ENCODE assay signal across 8 cellular contexts in the genomic region with DNA sequence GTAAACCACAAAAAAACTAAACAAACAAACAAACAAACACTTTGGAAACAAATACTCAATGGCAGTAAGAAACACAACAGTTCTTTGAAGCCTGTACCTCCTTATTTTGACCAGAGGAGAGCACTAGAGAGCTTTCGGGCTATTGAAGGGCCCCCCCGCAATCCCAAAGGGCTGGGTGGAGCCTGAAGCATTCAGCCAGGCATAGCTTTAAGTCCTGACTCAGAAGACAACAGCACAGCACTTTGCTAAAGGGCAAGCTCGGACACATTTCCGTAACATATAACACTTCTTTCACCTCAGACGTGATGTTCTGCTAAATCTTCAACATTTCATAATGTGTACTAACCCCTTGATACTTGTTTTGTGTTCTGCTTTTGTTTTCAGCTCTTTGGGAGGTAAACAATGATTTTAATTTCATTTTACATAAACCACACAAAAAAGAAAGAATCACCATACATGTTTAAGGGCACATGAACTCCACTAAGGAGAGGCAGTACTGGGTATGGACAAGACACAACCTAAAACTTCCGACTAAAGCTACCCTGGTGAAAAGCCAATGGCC. TPM values are rescaled to one million over a fixed set of nuclear protein-coding genes. Genes with fewer than 3 reads are reported as not detected.
DNase-seq lines count a peak whose midpoint lies in the region; ATAC-seq and TF ChIP-seq lines count a peak whose summit lies in the region.

No MANE protein-coding gene starts in this region.

- TF ChIP-seq CTCF in A673 (conservative IDR thresholded peaks at IDR 0.05; ENCODE audit: low read depth, low read length) (peak; percentile 96), GM12873 (IDR thresholded peaks at IDR 0.05; ENCODE audit: insufficient read depth, low read depth, low read length, missing control alignments) (peak; percentile 88), HFFc6 (IDR thresholded peaks at IDR 0.05) (peak; percentile 94), MM.1S (IDR thresholded peaks at IDR 0.05; ENCODE audit: low read length) (peak; percentile 99), colonic mucosa (IDR thresholded peaks at IDR 0.05) (peak; percentile 72)

- H3K9me2 ChIP-seq in MM.1S (replicated peaks; ENCODE audit: insufficient read depth, low read length) = no peaks in the 10 kb centered on the region

- H3K27ac Mint-ChIP-seq in HFFc6 = peak overlapping the region; percentile 83

- H3K36me3 Mint-ChIP-seq in HFFc6 (ENCODE audit: low read depth) = no peaks in the 10 kb centered on the region

- 0 out of 2 replicates have a peak, but pooled peaks cover 3% of the 10 kb centered on the region for H3F3A ChIP-seq in MM.1S (ENCODE audit: insufficient read depth, low read length)

- H3K4me2 ChIP-seq in MM.1S (ENCODE audit: low read depth, low read length) = peak overlapping the region; percentile 87

- H3K36me3 ChIP-seq in A673 (ENCODE audit: insufficient read depth, low read length, poor library complexity, severe bottlenecking) (no peaks in the 10 kb centered on the region), MM.1S (replicated peaks; ENCODE audit: insufficient read depth, low read length) (no peaks in the 10 kb centered on the region), colonic mucosa (no peaks in the 10 kb centered on the region)

- H3K4me3 Mint-ChIP-seq in HFFc6 = peak overlapping the region; percentile 83

- H3K27ac ChIP-seq in A673 (ENCODE audit: low read depth, low read length, poor library complexity, severe bottlenecking) (no peak overlapping the region), MM.1S (ENCODE audit: low read length) (peak overlapping the region; percentile 19; the same call in 1 of the 2 replicates), colonic mucosa (no peak overlapping the region)

- H2AFZ ChIP-seq in MM.1S (ENCODE audit: low read length) = peak overlapping the region; percentile 92

- peak overlapping the region; percentile 33; the same call in 1 of the 2 replicates for H3K9ac ChIP-seq in MM.1S (ENCODE audit: low read length)
- H3K9ac ChIP-seq in colonic mucosa (ENCODE audit: low read depth in 2 of 2, low read length in 2 of 2) = peak overlapping the region in 1 of 2 donors; percentile 21

- peak; percentile 100 for ATAC-seq in left colon

- H3K9me3 ChIP-seq in A673 (ENCODE audit: low read depth, low read length, poor library complexity, severe bottlenecking) = no peaks in the 10 kb centered on the region
- no peaks in the 10 kb centered on the region for H3K9me3 ChIP-seq in MM.1S (replicated peaks; ENCODE audit: insufficient read depth, low read length)
- no peaks in the 10 kb centered on the region for H3K9me3 ChIP-seq in colonic mucosa

- H3K9me3 Mint-ChIP-seq in HFFc6 = no peaks in the 10 kb centered on the region

- DNase-seq in A673 (ENCODE audit: low spot score) = peak; percentile 92
- DNase-seq in HFFc6 = peak; percentile 80
- DNase-seq in MM.1S = peak; percentile 95
- DNase-seq in RPMI8226 = peak; percentile 88
- DNase-seq in colonic mucosa = peak; percentile 52
- peak; percentile 65 to 77 for DNase-seq in left colon
- peak; percentile 10 for DNase-seq in stimulated activated CD4-positive, alpha-beta T cell treated with anti-CD3 and anti-CD28 coated beads, Interleukin-4, amount 100 ng/mL, for 1 hour

- intact Hi-C loops in A673 (cut with micrococcal nuclease; ENCODE audit: unreplicated experiment) = loop anchor here (1.0 to 10.0 kb wide), 6 partner anchors 110 to 665 kb away; a partner anchor contains a TSS
- intact Hi-C loops in colonic mucosa (cut with DNase I) = loop anchor here (2.0 to 5.0 kb wide), 3 partner anchors 60 to 320 kb away; a partner anchor contains a TSS
- intact Hi-C loops in left colon (cut with DNase I, micrococcal nuclease) = loop anchor here in 1 of 2 donors (10.0 kb wide), 2 partner anchors 52 to 162 kb away; no protein-coding TSS in a partner anchor

- H3K4me1 ChIP-seq in A673 (ENCODE audit: insufficient read depth, low read length, poor library complexity, severe bottlenecking) = peaks cover 6% of the 10 kb centered on the region
- H3K4me1 ChIP-seq in MM.1S (ENCODE audit: low read length) = peaks cover 5% of the 10 kb centered on the region
- H3K4me1 ChIP-seq in colonic mucosa = no peaks in the 10 kb centered on the region

- POLR2A ChIA-PET in A673 (lab: Charles Lee; ENCODE audit: low non-redundant PET) = interaction anchor here (0.5 kb wide), 1 partner anchor 366 kb away, joined by 3 read pairs; no protein-coding TSS in a partner anchor

- H3K4me3 ChIP-seq in A673 (ENCODE audit: low read depth, low read length, poor library complexity, severe bottlenecking) (peak overlapping the region; percentile 28), MM.1S (ENCODE audit: low read length) (peak overlapping the region; percentile 60), colonic mucosa (no peak overlapping the region)

- peaks cover 13% of the 10 kb centered on the region for H3K4me1 Mint-ChIP-seq in HFFc6 (ENCODE audit: low read depth)

- BruUV-seq in A673 (replicated peaks; lab: Mats Ljungman, UMichigan) = no TSS peak

- H3K27me3 ChIP-seq in A673 (replicated peaks; ENCODE audit: insufficient read depth, low read depth, low read length, poor library complexity) (no peaks in the 10 kb centered on the region), MM.1S (replicated peaks; ENCODE audit: insufficient read depth, low read length) (no peaks in the 10 kb centered on the region), colonic mucosa (no peaks in the 10 kb centered on the region)

- H3K27me3 Mint-ChIP-seq in HFFc6 (ENCODE audit: insufficient read depth) = peaks cover 5% of the 10 kb centered on the region; the same call in 1 of the 2 replicates

- CTCF ChIA-PET in A673 (lab: Charles Lee) = interaction anchor here (0.5 to 1.4 kb wide), 12 partner anchors 20 to 510 kb away, joined by 3 to 25 read pairs (median 4); no protein-coding TSS in a partner anchor

- H3K79me2 ChIP-seq in MM.1S (ENCODE audit: low read length) = no peaks in the 10 kb centered on the region

- H4K20me1 ChIP-seq in MM.1S (ENCODE audit: insufficient read depth, low read length) = no peaks in the 10 kb centered on the region

RNA-seq across cellular contexts. Expression of a gene that starts 9.7 kb away (rescaled TPM):
- total RNA-seq in A673 (2021) (not detected in 2 replicates), colonic mucosa (not detected), left colon (not detected)
- total RNA-seq in HFFc6 (2021; fragmentation: NEBNext Ultra II Directional; extraction: Animal tissue kit (Norgen Biotek cat#: 25700)) = not detected

Comparison
In these comparisons a context has a peak if more than half of its experiments do, and no peak if none do; other contexts are left out.
1. DNase-seq: peak in every context shown above with its lines; median percentile 95 in MM.1S; 92 in A673; 88 in RPMI8226; 80 in HFFc6; 71 in left colon; 52 in colonic mucosa; 10 in stimulated activated CD4-positive, alpha-beta T cell treated with anti-CD3 and anti-CD28 coated beads, Interleukin-4, amount 100 ng/mL, for 1 hour.